Comparison of ENCODE assay signal across 16 cellular contexts in genomic region chr14:99136047-99136400, GRCh38.
DNase-seq lines count a peak whose midpoint lies in the region; ATAC-seq and TF ChIP-seq lines count a peak whose summit lies in the region.
"Had no signal": no experiment of that assay in that cellular context is flagged by ENCODE, and none has a peak within 500 bp of the region (broad histone marks: within the 10 kb centered on the region; RNA-seq: fewer than 3 reads in every experiment).

No MANE protein-coding gene starts in this region.

- H3K9ac ChIP-seq in colonic mucosa (ENCODE audit: low read depth in 2 of 2, low read length in 2 of 2): no peak overlapping the region

- no peaks in the 10 kb centered on the region for H3K27me3 ChIP-seq in colonic mucosa

- no peaks in the 10 kb centered on the region for H3K36me3 ChIP-seq in colonic mucosa

- H3K36me3 Mint-ChIP-seq in type B pancreatic cell: no peaks in the 10 kb centered on the region

- ATAC-seq in HG03378 (IDR thresholded peaks at IDR 0.05; ENCODE audit: unreplicated experiment) (no peak), HG03460 (IDR thresholded peaks at IDR 0.05; ENCODE audit: unreplicated experiment) (no peak), HG02884 (IDR thresholded peaks at IDR 0.05; ENCODE audit: unreplicated experiment) (no peak)
- ATAC-seq: K562 had no signal

- no peak overlapping the region for H3K4me3 Mint-ChIP-seq in type B pancreatic cell

- peaks cover 22% of the 10 kb centered on the region for H3K4me1 Mint-ChIP-seq in type B pancreatic cell (ENCODE audit: unreplicated experiment)

- H3K27ac Mint-ChIP-seq in type B pancreatic cell: no peak overlapping the region

- intact Hi-C loops in colonic mucosa (cut with DNase I): no loop called here

- H3K4me1 ChIP-seq in colonic mucosa: no peaks in the 10 kb centered on the region

- no peaks in the 10 kb centered on the region for H3K9me3 Mint-ChIP-seq in type B pancreatic cell

- no peaks in the 10 kb centered on the region for H3K9me3 ChIP-seq in colonic mucosa

- peaks cover 3% of the 10 kb centered on the region for H3K27me3 Mint-ChIP-seq in type B pancreatic cell

- TF ChIP-seq CTCF in colonic mucosa (IDR thresholded peaks at IDR 0.05): no peak
- TF ChIP-seq CTCF in type B pancreatic cell (conservative IDR thresholded peaks at IDR 0.05): no peak

- H3K4me3 ChIP-seq in colonic mucosa: no peak overlapping the region
- H3K4me3 ChIP-seq: K562, PC-9 had no signal

- no peak overlapping the region for H3K27ac ChIP-seq in colonic mucosa
- H3K27ac ChIP-seq: PC-9 had no signal

- DNase-seq in activated effector memory CD4-positive, alpha-beta T cell treated with anti-CD3 and anti-CD28 coated beads, Interleukin-2, amount 50 U/mL, for 16 hours: peak; percentile 25
- no peak for DNase-seq in activated effector memory CD4-positive, alpha-beta T cell treated with Interleukin-2 at 50 U/mL for 16 hours
- peak; percentile 14 for DNase-seq in colonic mucosa
- peak; percentile 68 for DNase-seq in mesenteric fat pad (ENCODE audit: low spot score)
- peak; percentile 60 for DNase-seq in type B pancreatic cell (ENCODE audit: extremely low spot score, unreplicated experiment)
- DNase-seq: C1 segment of cervical spinal cord, DND-41, HCEC 1CT, NCI-H1436 treated with DMSO at 0.1 percent for 48 hours, NCI-H2081, NCI-H510A treated with DMSO at 0.1 percent for 48 hours, PC-9 had no signal
